ENCODE assay signal across 8 cellular contexts in the genomic region with DNA sequence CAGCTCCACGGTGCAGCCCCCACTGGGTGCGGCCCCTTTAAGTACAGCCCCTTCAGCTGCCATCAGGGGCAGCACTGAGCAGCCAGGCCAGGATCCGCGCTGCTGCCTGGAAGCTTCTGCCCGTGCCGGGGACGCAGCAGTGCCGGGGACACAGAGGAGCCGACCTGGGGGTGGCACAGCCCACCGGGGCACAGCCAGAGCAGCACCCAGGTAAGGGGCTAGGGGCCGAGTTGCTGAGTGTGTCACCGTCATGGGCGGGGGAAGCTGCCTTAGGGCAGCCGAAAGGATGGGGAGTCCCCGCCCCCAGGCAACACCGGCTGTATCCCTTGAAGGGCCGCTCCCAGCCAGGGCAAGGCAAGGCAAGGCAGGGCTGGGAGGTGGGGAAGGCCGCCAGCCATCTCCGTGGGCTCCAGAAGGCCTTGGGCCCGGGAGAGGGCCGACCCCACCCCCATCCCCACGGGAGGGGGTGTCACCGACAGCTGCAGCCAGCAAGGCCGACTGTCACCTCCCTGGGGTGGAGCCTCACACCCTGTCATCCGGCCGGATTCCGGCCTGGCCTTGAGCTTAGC. TPM values are rescaled to one million over a fixed set of nuclear protein-coding genes. Genes with fewer than 3 reads are reported as not detected.
DNase-seq lines count a peak whose midpoint lies in the region; ATAC-seq and TF ChIP-seq lines count a peak whose summit lies in the region.
"Not testable (repeated sequence)": the region's sequence is repeated elsewhere in the genome, so short reads cannot be mapped to it uniquely, and the experiment has no call there.

Gene AJM1 (plus strand): TSS at position 99 of the 569 bp plus-strand sequence. CDS start 1,937 bp downstream, outside the sequence.

- ATAC-seq in GM19438 (IDR thresholded peaks at IDR 0.05; ENCODE audit: low read depth, unreplicated experiment): peak; percentile 64
- peak; percentile 58 for ATAC-seq in HG03571 (IDR thresholded peaks at IDR 0.05; ENCODE audit: unreplicated experiment)

- CTCF ChIA-PET in activated CD4-positive, alpha-beta memory T cell treated with anti-CD3 and anti-CD28 coated beads for 36 hours (lab: Charles Lee): interaction anchor here (0.7 to 4.3 kb wide), 43 partner anchors 10 to 359 kb away, joined by 3 to 56 read pairs (median 5); partner anchors contain the start of genes ABCA2, C8G, CLIC3 and EDF1

- peaks cover 0 to 22% (median 9%) of the 10 kb centered on the region in 11 experiments; a peak in 12 of 22 replicates for H3K9me3 ChIP-seq in BLaER1 treated with 17β-estradiol and CSF1 and Interleukin-3, amounts not matched to agents 10 nM and 100 nM (replicated peaks in 1 of 11)
- H3K9me3 ChIP-seq in liver (ENCODE audit: control insufficient read depth in 4 of 4, low read length in 3 of 4): not testable (repeated sequence)

- peaks cover 17 to 40% (median 33%) of the 10 kb centered on the region in 11 experiments; a peak in 20 of 22 replicates for H3K36me3 ChIP-seq in BLaER1 treated with 17β-estradiol and CSF1 and Interleukin-3, amounts not matched to agents 10 nM and 100 nM
- not testable (repeated sequence) for H3K36me3 ChIP-seq in liver (ENCODE audit: control insufficient read depth in 4 of 4, insufficient read depth in 3 of 4, low read depth in 1 of 4, low read length in 3 of 4)

- H4K20me1 ChIP-seq in BLaER1 treated with 17β-estradiol and CSF1 and Interleukin-3, amounts not matched to agents 10 nM and 100 nM: peaks cover 0 to 58% (median 35%) of the 10 kb centered on the region in 11 experiments; a peak in 20 of 22 replicates

- peak within 1 kb of the TSS; percentile 73 for H3K4me3 Mint-ChIP-seq in activated CD4-positive, alpha-beta memory T cell treated with anti-CD3 and anti-CD28 coated beads for 36 hours

- TF ChIP-seq CTCF in liver (IDR thresholded peaks at IDR 0.05; ENCODE audit: low read depth, low read length, missing input control): peak; percentile 59

- H3K9me3 Mint-ChIP-seq in activated CD4-positive, alpha-beta memory T cell treated with anti-CD3 and anti-CD28 coated beads for 36 hours: not testable (repeated sequence)

- DNase-seq in NCI-H82 treated with DMSO at 0.1 percent for 48 hours (lab: John Stamatoyannopoulos, UW; ENCODE audit: unreplicated experiment) (peak; percentile 1), dermis blood vessel endothelial cell (peak; percentile 84)
- DNase-seq in activated CD4-positive, alpha-beta memory T cell treated with anti-CD3 and anti-CD28 coated beads for 36 hours: peak; percentile 86
- peak; percentile 82 to 84 for DNase-seq in stimulated activated CD4-positive, alpha-beta T cell treated with anti-CD3 and anti-CD28 coated beads, Interleukin-2, amount 100 ng/mL, for 24 hours

- H3K4me1 ChIP-seq in BLaER1 treated with 17β-estradiol and CSF1 and Interleukin-3, amounts not matched to agents 10 nM and 100 nM: peaks cover 29 to 57% (median 44%) of the 10 kb centered on the region in 10 experiments
- H3K4me1 ChIP-seq in liver (ENCODE audit: control insufficient read depth in 4 of 4, insufficient read depth in 4 of 4, low read length in 3 of 4): peaks cover 16 to 45% (median 37%) of the 10 kb centered on the region in 4 donors

- peak within 1 kb of the TSS; percentile 86 to 98 (median 94) for H3K4me2 ChIP-seq in BLaER1 treated with 17β-estradiol and CSF1 and Interleukin-3, amounts not matched to agents 10 nM and 100 nM

- peaks cover 11% of the 10 kb centered on the region for H3K27me3 Mint-ChIP-seq in activated CD4-positive, alpha-beta memory T cell treated with anti-CD3 and anti-CD28 coated beads for 36 hours

- peaks cover 21 to 38% (median 34%) of the 10 kb centered on the region in 11 experiments for H3K27me3 ChIP-seq in BLaER1 treated with 17β-estradiol and CSF1 and Interleukin-3, amounts not matched to agents 10 nM and 100 nM
- H3K27me3 ChIP-seq in liver (ENCODE audit: control insufficient read depth in 4 of 4, insufficient read depth in 4 of 4, low read length in 3 of 4): not testable (repeated sequence)

- peak within 1 kb of the TSS; percentile 33 for H3K27ac Mint-ChIP-seq in activated CD4-positive, alpha-beta memory T cell treated with anti-CD3 and anti-CD28 coated beads for 36 hours

- 2% methylated on average over 26 of the region's 27 CpGs for WGBS in liver

- intact Hi-C loops in activated CD4-positive, alpha-beta memory T cell treated with anti-CD3 and anti-CD28 coated beads for 36 hours (cut with micrococcal nuclease): loop anchor here (2.0 to 5.0 kb wide), 3 partner anchors 35 to 102 kb away; partner anchors contain the start of genes C8G, FBXW5, RABL6 and TMEM141

- not testable (repeated sequence) for H3K36me3 Mint-ChIP-seq in activated CD4-positive, alpha-beta memory T cell treated with anti-CD3 and anti-CD28 coated beads for 36 hours

- POLR2A ChIA-PET in activated CD4-positive, alpha-beta memory T cell treated with anti-CD3 and anti-CD28 coated beads for 36 hours (lab: Charles Lee): interaction anchor here (1.2 to 1.7 kb wide), 3 partner anchors 35 to 102 kb away, joined by 3 to 7 read pairs (median 3); partner anchors contain the start of genes C8G and FBXW5

- peak within 1 kb of the TSS in 4 of 11 experiments; percentile 25 to 53 (median 42); a peak in 4 of 22 replicates for H3K27ac ChIP-seq in BLaER1 treated with 17β-estradiol and CSF1 and Interleukin-3, amounts not matched to agents 10 nM and 100 nM
- peak within 1 kb of the TSS in 1 of 2 donors; percentile 40 for H3K27ac ChIP-seq in liver (ENCODE audit: low read depth in 1 of 2, low read length in 2 of 2)

- H3K4me3 ChIP-seq in BLaER1 treated with 17β-estradiol and CSF1 and Interleukin-3, amounts not matched to agents 10 nM and 100 nM: peak within 1 kb of the TSS; percentile 51 to 71 (median 60)
- H3K4me3 ChIP-seq in liver (ENCODE audit: low read depth in 1 of 3, low read length in 3 of 3): peak within 1 kb of the TSS in 1 of 3 donors; percentile 46

- peaks cover 22% of the 10 kb centered on the region for H3K4me1 Mint-ChIP-seq in activated CD4-positive, alpha-beta memory T cell treated with anti-CD3 and anti-CD28 coated beads for 36 hours (ENCODE audit: low read depth)

- TF ChIP-seq RAD21 in liver (IDR thresholded peaks at IDR 0.05): peak; percentile 63 to 78

- peak within 1 kb of the TSS; percentile 49 to 79 (median 69); a peak in 21 of 22 replicates for H3K9ac ChIP-seq in BLaER1 treated with 17β-estradiol and CSF1 and Interleukin-3, amounts not matched to agents 10 nM and 100 nM
- not testable (repeated sequence) for H3K9ac ChIP-seq in liver (ENCODE audit: low read depth in 1 of 2, low read length in 2 of 2)

RNA-seq across cellular contexts. Expression of gene AJM1, which starts in this region (rescaled TPM):
- total RNA-seq in activated CD4-positive, alpha-beta memory T cell treated with anti-CD3 and anti-CD28 coated beads for 36 hours: 1 to 10 TPM; 3.8 to 4.2 TPM
- total RNA-seq in dermis blood vessel endothelial cell (1.0 TPM in 2 replicates), liver (1 to 10 TPM in 1 of 2 donors, under 1 TPM in 1; 0.56 to 2.3 TPM)
- polyA plus RNA-seq in liver: 1 to 10 TPM in 1 of 2 donors, under 1 TPM in 1; 0.61 to 1.0 TPM

Comparison
In these comparisons a context has a peak if more than half of its experiments do, and no peak if none do; other contexts are left out.
1. DNase-seq: peak in every context shown above with its lines; median percentile 86 in activated CD4-positive, alpha-beta memory T cell treated with anti-CD3 and anti-CD28 coated beads for 36 hours; 84 in dermis blood vessel endothelial cell; 83 in stimulated activated CD4-positive, alpha-beta T cell treated with anti-CD3 and anti-CD28 coated beads, Interleukin-2, amount 100 ng/mL, for 24 hours; 1 in NCI-H82 treated with DMSO at 0.1 percent for 48 hours.